ENCODE assay signal across 1 cellular context in genomic region chr12:100987552-100988277, GRCh38.
A peak's percentile ranks its signal among the peaks of the same experiment; 100 is the strongest.
TF ChIP-seq lines count a peak whose summit lies in the region.

No MANE protein-coding gene starts in this region.

TF ChIP-seq in GM12878, 131 proteins besides CTCF, POLR2A, EP300 and RAD21 (continued from another document):
- TF ChIP-seq E4F1 (IDR thresholded peaks at IDR 0.05; ENCODE audit: borderline replicate concordance, partially characterized antibody) (no peak), CEBPB (IDR thresholded peaks at IDR 0.05; ENCODE audit: borderline replicate concordance in 1 of 2, low read depth in 2 of 2, low read length in 2 of 2) (peak in 1 of 2 experiments; percentile 83; a peak in 2 of 4 replicates), EGR1 (IDR thresholded peaks at IDR 0.05; ENCODE audit: borderline replicate concordance in 1 of 2, low read depth in 2 of 2, low read length in 2 of 2) (no peak), RFX5 (IDR thresholded peaks at IDR 0.05; ENCODE audit: low read depth, low read length) (no peak), ZBTB11 (CRISPR knock-in tag; IDR thresholded peaks at IDR 0.05) (no peak), BMI1 (IDR thresholded peaks at IDR 0.05; ENCODE audit: borderline replicate concordance) (peak; percentile 34; the same call in 1 of the 2 replicates), STAT3 (IDR thresholded peaks at IDR 0.05; ENCODE audit: low read depth, low read length) (no peak), PKNOX1 (IDR thresholded peaks at IDR 0.05) (peak; percentile 87), BCL11A (IDR thresholded peaks at IDR 0.05; ENCODE audit: low read depth, low read length) (peak; percentile 93), EED (IDR thresholded peaks at IDR 0.05; ENCODE audit: low read depth) (peak; percentile 100), GATAD2B (conservative IDR thresholded peaks at IDR 0.05; ENCODE audit: low read depth) (0 out of 2 replicates have a peak, but pooled peaks have one; percentile 25), TBL1XR1 (IDR thresholded peaks at IDR 0.05; ENCODE audit: low read depth, low read length) (0 out of 2 replicates have a peak, but pooled peaks have one; percentile 38), CBX5 (IDR thresholded peaks at IDR 0.05; ENCODE audit: low read depth) (peak; percentile 65; the same call in 1 of the 2 replicates), IKZF2 (IDR thresholded peaks at IDR 0.05) (peak; percentile 100), RCOR1 (conservative IDR thresholded peaks at IDR 0.05; ENCODE audit: low read depth, low read length) (no peak), MXI1 (IDR thresholded peaks at IDR 0.05; ENCODE audit: low read depth, low read length) (no peak), IRF4 (IDR thresholded peaks at IDR 0.05; ENCODE audit: low read depth, low read length) (peak; percentile 81), HDAC2 (IDR thresholded peaks at IDR 0.05) (no peak), ZBED1 (IDR thresholded peaks at IDR 0.05; ENCODE audit: borderline replicate concordance) (peak; percentile 76), ZNF217 (IDR thresholded peaks at IDR 0.05) (no peak), TCF12 (IDR thresholded peaks at IDR 0.05; ENCODE audit: low read depth, low read length) (peak; percentile 84; the same call in 1 of the 2 replicates), USF2 (IDR thresholded peaks at IDR 0.05; ENCODE audit: borderline replicate concordance, low read depth, low read length) (no peak), CBX3 (IDR thresholded peaks at IDR 0.05; ENCODE audit: borderline replicate concordance, low read depth) (no peak), FOXM1 (IDR thresholded peaks at IDR 0.05; ENCODE audit: low read depth, low read length) (peak; percentile 93), ZBTB4 (CRISPR knock-in tag; IDR thresholded peaks at IDR 0.05) (no peak), EZH2 (IDR thresholded peaks at IDR 0.05; ENCODE audit: borderline replicate concordance, control insufficient read depth, low read depth, low read length) (no peak), MEF2B (IDR thresholded peaks at IDR 0.05; ENCODE audit: partially characterized antibody, poor library complexity, severe bottlenecking) (peak; percentile 22), JUND (IDR thresholded peaks at IDR 0.05; ENCODE audit: low read depth, low read length) (no peak), ZNF24 (IDR thresholded peaks at IDR 0.05) (no peak), RUNX3 (IDR thresholded peaks at IDR 0.05; ENCODE audit: low read length) (peak; percentile 98), ZNF592 (IDR thresholded peaks at IDR 0.05) (no peak), MAX (IDR thresholded peaks at IDR 0.05; ENCODE audit: low read depth, low read length) (no peak), MEF2A (IDR thresholded peaks at IDR 0.05; ENCODE audit: insufficient read depth, low read depth, low read length) (peak; percentile 87), RB1 (IDR thresholded peaks at IDR 0.05; ENCODE audit: borderline replicate concordance) (no peak)
